In genomic region chr10:33330543-33331019, GRCh38 we compare ENCODE assay signal across 1 cellular context.
TF ChIP-seq lines count a peak whose summit lies in the region.

No MANE protein-coding gene starts in this region.

TF ChIP-seq in HepG2, 621 proteins besides CTCF, POLR2A, EP300 and RAD21 (continued from another document):
- TF ChIP-seq ZNF282 (IDR thresholded peaks at IDR 0.05; ENCODE audit: partially characterized antibody) (no peak), PHF21A (CRISPR knock-in tag; IDR thresholded peaks at IDR 0.05) (0 out of 2 replicates have a peak, but pooled peaks have one; percentile 4), ZNF441 (CRISPR knock-in tag; IDR thresholded peaks at IDR 0.05; ENCODE audit: borderline replicate concordance) (no peak), FOXA1 (IDR thresholded peaks at IDR 0.05) (no peak), FOXA1 (CRISPR knock-in tag; IDR thresholded peaks at IDR 0.05) (peak; percentile 68), ZNF232 (CRISPR knock-in tag; IDR thresholded peaks at IDR 0.05; ENCODE audit: borderline replicate concordance) (peak; percentile 100), KLF16 (CRISPR knock-in tag; IDR thresholded peaks at IDR 0.05) (peak in 1 of 2 experiments; percentile 49; a peak in 1 of 4 replicates), ETV5 (CRISPR knock-in tag; IDR thresholded peaks at IDR 0.05; ENCODE audit: borderline replicate concordance) (no peak), HMGXB4 (CRISPR knock-in tag; IDR thresholded peaks at IDR 0.05; ENCODE audit: borderline replicate concordance in 1 of 2, low read depth in 1 of 2) (peak; percentile 52 to 63; a peak in 3 of 4 replicates), DBP (CRISPR knock-in tag; IDR thresholded peaks at IDR 0.05; ENCODE audit: not compliant biosample characterization) (no peak), ZSCAN12 (CRISPR knock-in tag; IDR thresholded peaks at IDR 0.05) (no peak)
